2 cellular contexts compared by ENCODE assay signal in the genomic region with DNA sequence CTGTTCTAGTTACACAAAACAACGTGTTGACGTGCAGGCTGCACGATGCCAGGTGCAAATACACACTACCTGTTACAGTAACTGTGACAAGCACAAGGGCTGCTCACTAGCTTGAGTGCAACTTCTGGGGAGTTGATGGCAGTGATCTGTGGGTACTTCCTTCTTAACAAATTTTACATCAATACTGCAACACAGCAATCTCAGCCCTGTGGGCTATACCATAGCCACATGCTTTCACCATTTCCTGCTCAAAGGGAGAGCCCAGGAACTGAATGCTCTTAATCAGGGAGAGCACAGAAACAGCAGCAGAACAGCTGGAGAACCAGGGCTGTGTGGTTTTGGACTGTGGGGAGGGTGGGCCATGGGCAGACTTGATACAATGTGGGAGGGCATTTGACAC. TPM values are rescaled to one million over a fixed set of nuclear protein-coding genes. Genes with fewer than 3 reads are reported as not detected.
"Had no signal": no experiment of that assay in that cellular context is flagged by ENCODE, and none has a peak within 500 bp of the region (broad histone marks: within the 10 kb centered on the region; RNA-seq: fewer than 3 reads in every experiment).

No MANE protein-coding gene starts in this region.

RNA-seq across cellular contexts. Expression of a gene that starts 10.2 kb away (rescaled TPM):
- total RNA-seq: mammary epithelial cell had no signal
- polyA plus RNA-seq: immature natural killer cell had no signal
